8 cellular contexts compared by ENCODE assay signal in the genomic region with DNA sequence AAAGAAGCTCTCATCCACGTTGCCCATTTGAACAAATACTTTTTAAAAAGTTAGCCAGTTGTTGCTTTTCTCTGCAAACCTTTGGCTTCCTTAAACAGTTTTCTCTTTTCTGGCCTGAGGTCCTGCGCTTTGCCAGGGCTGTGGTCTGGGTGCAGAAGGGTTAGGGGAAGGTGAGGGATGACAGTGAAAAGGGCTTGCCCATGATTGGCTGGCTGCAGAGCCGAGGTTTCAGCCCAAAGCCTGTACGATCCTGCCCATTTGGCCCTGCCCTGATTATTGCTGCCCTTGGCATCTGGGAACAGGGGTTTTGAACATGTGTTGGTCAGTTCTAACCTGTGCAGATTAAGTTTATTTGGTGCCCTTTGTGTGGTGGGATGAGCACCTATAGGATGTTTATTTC. TPM values are rescaled to one million over a fixed set of nuclear protein-coding genes. Genes with fewer than 3 reads are reported as not detected.
DNase-seq lines count a peak whose midpoint lies in the region; ATAC-seq lines count a peak whose summit lies in the region.

No MANE protein-coding gene starts in this region.

- intact Hi-C loops in dendritic cell treated with granulocyte-macrophage colony-stimulating factor and Interleukin-4, amounts not matched to agents 40 ng/mL and 50 ng/mL, for 4 days (cut with micrococcal nuclease), result no loop called here

- no CpG with 5 or more reads among the region's 4 CpGs for WGBS in trophoblast cell (ENCODE audit: extremely low coverage, insufficient coverage, insufficient read length)

- peaks cover 8 to 12% of the 10 kb centered on the region in 2 experiments for H3K4me1 ChIP-seq in trophoblast cell (ENCODE audit: control insufficient read depth in 1 of 2, insufficient read depth in 2 of 2, low read length in 2 of 2)

- H3K9ac ChIP-seq in trophoblast cell (ENCODE audit: low read length), result peak overlapping the region; percentile 55

- H2AFZ ChIP-seq in trophoblast cell (ENCODE audit: insufficient read depth, low read length, poor library complexity), result no peak overlapping the region

- peaks cover 4% of the 10 kb centered on the region for H3K79me1 ChIP-seq in trophoblast cell (ENCODE audit: low read length)

- H2BK12ac ChIP-seq in trophoblast cell (ENCODE audit: low read length), result no peak overlapping the region

- H3K36me3 Mint-ChIP-seq in dendritic cell treated with granulocyte-macrophage colony-stimulating factor and Interleukin-4, amounts not matched to agents 40 ng/mL and 50 ng/mL, for 4 days (ENCODE audit: low read depth), result peaks cover 36% of the 10 kb centered on the region

- H4K91ac ChIP-seq in trophoblast cell (ENCODE audit: low read depth, low read length), result no peak overlapping the region

- no peak overlapping the region for H4K8ac ChIP-seq in trophoblast cell (ENCODE audit: low read depth, low read length)

- no peak overlapping the region for H2BK120ac ChIP-seq in trophoblast cell (ENCODE audit: insufficient read depth, low read length, poor library complexity)

- peaks cover 25% of the 10 kb centered on the region for H3K4me1 Mint-ChIP-seq in dendritic cell treated with granulocyte-macrophage colony-stimulating factor and Interleukin-4, amounts not matched to agents 40 ng/mL and 50 ng/mL, for 4 days (ENCODE audit: low read depth)

- H3K9me3 Mint-ChIP-seq in dendritic cell treated with granulocyte-macrophage colony-stimulating factor and Interleukin-4, amounts not matched to agents 40 ng/mL and 50 ng/mL, for 4 days, result no peaks in the 10 kb centered on the region

- no peak overlapping the region for H3K27ac ChIP-seq in trophoblast cell (ENCODE audit: low read depth, low read length)

- ATAC-seq in HG03432 (IDR thresholded peaks at IDR 0.05; ENCODE audit: unreplicated experiment), result no peak

- H3K4me2 ChIP-seq in trophoblast cell (ENCODE audit: low read length), result peak overlapping the region; percentile 84

- peak overlapping the region; percentile 82 for H3K4ac ChIP-seq in trophoblast cell (ENCODE audit: low read depth, low read length)

- H3K14ac ChIP-seq in trophoblast cell (ENCODE audit: low read length), result no peak overlapping the region

- H3K18ac ChIP-seq in trophoblast cell (ENCODE audit: low read length), result no peak overlapping the region

- H3K4me3 Mint-ChIP-seq in dendritic cell treated with granulocyte-macrophage colony-stimulating factor and Interleukin-4, amounts not matched to agents 40 ng/mL and 50 ng/mL, for 4 days, result no peak overlapping the region

- H3K79me2 ChIP-seq in trophoblast cell (ENCODE audit: control insufficient read depth, insufficient read depth, low read length, poor library complexity), result peaks cover 14% of the 10 kb centered on the region

- no peaks in the 10 kb centered on the region for H3K27me3 Mint-ChIP-seq in dendritic cell treated with granulocyte-macrophage colony-stimulating factor and Interleukin-4, amounts not matched to agents 40 ng/mL and 50 ng/mL, for 4 days

- H3K36me3 ChIP-seq in trophoblast cell (ENCODE audit: control insufficient read depth in 1 of 2, insufficient read depth in 2 of 2, low read length in 2 of 2), result peaks cover 24 to 25% of the 10 kb centered on the region in 2 experiments

- H3K4me3 ChIP-seq in trophoblast cell (ENCODE audit: low read depth, low read length), result no peak overlapping the region

- H2BK5ac ChIP-seq in trophoblast cell (ENCODE audit: low read depth, low read length, poor library complexity), result no peak overlapping the region

- H3K23ac ChIP-seq in trophoblast cell (ENCODE audit: low read length), result peak overlapping the region; percentile 29

- H3K27me3 ChIP-seq in trophoblast cell (ENCODE audit: insufficient read depth, low read length), result no peaks in the 10 kb centered on the region

- DNase-seq in NOMO-1 (lab: John Stamatoyannopoulos, UW; ENCODE audit: unreplicated experiment in 2 of 2) (peak; percentile 2 to 8), NOMO-1 treated with dmso at 0.1 percent for 144 hours (lab: John Stamatoyannopoulos, UW; ENCODE audit: unreplicated experiment) (no peak), NOMO-1 treated with DMSO at 0.1 percent for 48 hours (lab: John Stamatoyannopoulos, UW; ENCODE audit: unreplicated experiment) (peak; percentile 18), trophoblast cell (no peak), NCI-H82 treated with DMSO at 0.1 percent for 48 hours (lab: John Stamatoyannopoulos, UW; ENCODE audit: unreplicated experiment) (no peak), mesenteric fat pad (ENCODE audit: low spot score) (no peak)

- H3K27ac Mint-ChIP-seq in dendritic cell treated with granulocyte-macrophage colony-stimulating factor and Interleukin-4, amounts not matched to agents 40 ng/mL and 50 ng/mL, for 4 days, result peak overlapping the region; percentile 25

- peaks cover 3% of the 10 kb centered on the region for H3K9me3 ChIP-seq in trophoblast cell (ENCODE audit: insufficient read depth, low read depth, low read length)

- no peak overlapping the region for H2AK5ac ChIP-seq in trophoblast cell (ENCODE audit: low read length)

- no peak overlapping the region for H4K12ac ChIP-seq in trophoblast cell (ENCODE audit: low read depth, low read length)

RNA-seq across cellular contexts. Expression of a gene that starts 1.5 kb away (rescaled TPM):
- polyA plus RNA-seq in trophoblast cell (2013), result 36.7 and 38.4 TPM in 2 replicates
- total RNA-seq in mesenteric fat pad, result 14.7 TPM

Comparison
In these comparisons a context has a peak if more than half of its experiments do, and no peak if none do; other contexts are left out.
1. DNase-seq: peak in NOMO-1 (2 of 2) and NOMO-1 treated with DMSO at 0.1 percent for 48 hours (single experiment); none in NOMO-1 treated with dmso at 0.1 percent for 144 hours (single experiment), trophoblast cell (0 of 2), NCI-H82 treated with DMSO at 0.1 percent for 48 hours (single experiment) and mesenteric fat pad (single experiment).